Comparison of ENCODE assay signal across 2 cellular contexts in genomic region chr2:151097930-151098329, GRCh38.
A peak's percentile ranks its signal among the peaks of the same experiment; 100 is the strongest.
TF ChIP-seq lines count a peak whose summit lies in the region.

No MANE protein-coding gene starts in this region.

TF ChIP-seq in HepG2, 621 proteins besides CTCF, POLR2A, EP300 and RAD21 (continued from another document):
- TF ChIP-seq, protein P1, sequence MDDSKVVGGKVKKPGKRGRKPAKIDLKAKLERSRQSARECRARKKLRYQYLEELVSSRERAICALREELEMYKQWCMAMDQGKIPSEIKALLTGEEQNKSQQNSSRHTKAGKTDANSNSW (CRISPR knock-in tag; IDR thresholded peaks at IDR 0.05; ENCODE audit: borderline replicate concordance): no peak
- TF ChIP-seq ATF7 (IDR thresholded peaks at IDR 0.05) (peak; percentile 95), ATF7 (CRISPR knock-in tag; IDR thresholded peaks at IDR 0.05) (no peak), MTA1 (CRISPR knock-in tag; IDR thresholded peaks at IDR 0.05; ENCODE audit: borderline replicate concordance) (no peak)

TF ChIP-seq in SK-N-SH treated with all-trans-retinoic acid at 6 μM for 48 hours, 23 proteins besides CTCF, POLR2A, EP300 and RAD21 (continued from another document):
- TF ChIP-seq, protein P2, sequence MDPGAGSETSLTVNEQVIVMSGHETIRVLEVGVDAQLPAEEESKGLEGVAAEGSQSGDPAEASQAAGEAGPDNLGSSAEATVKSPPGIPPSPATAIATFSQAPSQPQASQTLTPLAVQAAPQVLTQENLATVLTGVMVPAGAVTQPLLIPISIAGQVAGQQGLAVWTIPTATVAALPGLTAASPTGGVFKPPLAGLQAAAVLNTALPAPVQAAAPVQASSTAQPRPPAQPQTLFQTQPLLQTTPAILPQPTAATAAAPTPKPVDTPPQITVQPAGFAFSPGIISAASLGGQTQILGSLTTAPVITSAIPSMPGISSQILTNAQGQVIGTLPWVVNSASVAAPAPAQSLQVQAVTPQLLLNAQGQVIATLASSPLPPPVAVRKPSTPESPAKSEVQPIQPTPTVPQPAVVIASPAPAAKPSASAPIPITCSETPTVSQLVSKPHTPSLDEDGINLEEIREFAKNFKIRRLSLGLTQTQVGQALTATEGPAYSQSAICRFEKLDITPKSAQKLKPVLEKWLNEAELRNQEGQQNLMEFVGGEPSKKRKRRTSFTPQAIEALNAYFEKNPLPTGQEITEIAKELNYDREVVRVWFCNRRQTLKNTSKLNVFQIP (CRISPR knock-in tag; IDR thresholded peaks at IDR 0.05; ENCODE audit: borderline replicate concordance, low read depth): no peak
- TF ChIP-seq CSDC2 (CRISPR knock-in tag; IDR thresholded peaks at IDR 0.05): no peak
- TF ChIP-seq, protein P3, sequence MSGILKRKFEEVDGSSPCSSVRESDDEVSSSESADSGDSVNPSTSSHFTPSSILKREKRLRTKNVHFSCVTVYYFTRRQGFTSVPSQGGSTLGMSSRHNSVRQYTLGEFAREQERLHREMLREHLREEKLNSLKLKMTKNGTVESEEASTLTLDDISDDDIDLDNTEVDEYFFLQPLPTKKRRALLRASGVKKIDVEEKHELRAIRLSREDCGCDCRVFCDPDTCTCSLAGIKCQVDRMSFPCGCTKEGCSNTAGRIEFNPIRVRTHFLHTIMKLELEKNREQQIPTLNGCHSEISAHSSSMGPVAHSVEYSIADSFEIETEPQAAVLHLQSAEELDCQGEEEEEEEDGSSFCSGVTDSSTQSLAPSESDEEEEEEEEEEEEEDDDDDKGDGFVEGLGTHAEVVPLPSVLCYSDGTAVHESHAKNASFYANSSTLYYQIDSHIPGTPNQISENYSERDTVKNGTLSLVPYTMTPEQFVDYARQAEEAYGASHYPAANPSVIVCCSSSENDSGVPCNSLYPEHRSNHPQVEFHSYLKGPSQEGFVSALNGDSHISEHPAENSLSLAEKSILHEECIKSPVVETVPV (CRISPR knock-in tag; IDR thresholded peaks at IDR 0.05): no peak
- TF ChIP-seq, protein P4, sequence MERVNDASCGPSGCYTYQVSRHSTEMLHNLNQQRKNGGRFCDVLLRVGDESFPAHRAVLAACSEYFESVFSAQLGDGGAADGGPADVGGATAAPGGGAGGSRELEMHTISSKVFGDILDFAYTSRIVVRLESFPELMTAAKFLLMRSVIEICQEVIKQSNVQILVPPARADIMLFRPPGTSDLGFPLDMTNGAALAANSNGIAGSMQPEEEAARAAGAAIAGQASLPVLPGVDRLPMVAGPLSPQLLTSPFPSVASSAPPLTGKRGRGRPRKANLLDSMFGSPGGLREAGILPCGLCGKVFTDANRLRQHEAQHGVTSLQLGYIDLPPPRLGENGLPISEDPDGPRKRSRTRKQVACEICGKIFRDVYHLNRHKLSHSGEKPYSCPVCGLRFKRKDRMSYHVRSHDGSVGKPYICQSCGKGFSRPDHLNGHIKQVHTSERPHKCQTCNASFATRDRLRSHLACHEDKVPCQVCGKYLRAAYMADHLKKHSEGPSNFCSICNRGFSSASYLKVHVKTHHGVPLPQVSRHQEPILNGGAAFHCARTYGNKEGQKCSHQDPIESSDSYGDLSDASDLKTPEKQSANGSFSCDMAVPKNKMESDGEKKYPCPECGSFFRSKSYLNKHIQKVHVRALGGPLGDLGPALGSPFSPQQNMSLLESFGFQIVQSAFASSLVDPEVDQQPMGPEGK (CRISPR knock-in tag; IDR thresholded peaks at IDR 0.05; ENCODE audit: borderline replicate concordance): no peak
